In genomic region chr7:72963056-72963455, GRCh38 we compare ENCODE assay signal across 1 cellular context. TPM values are rescaled to one million over a fixed set of nuclear protein-coding genes. Genes with fewer than 3 reads are reported as not detected.
"Had no signal": no experiment of that assay in that cellular context is flagged by ENCODE, and none has a peak within 500 bp of the region (broad histone marks: within the 10 kb centered on the region; RNA-seq: fewer than 3 reads in every experiment).

No MANE protein-coding gene starts in this region.

RNA-seq across cellular contexts. Expression of gene TRIM74, which starts 6.2 kb away (rescaled TPM):
- total RNA-seq: activated CD8-positive, alpha-beta T cell treated with anti-CD3 and anti-CD28 coated beads for 36 hours had no signal
